In genomic region chr2:8627019-8627691, GRCh38 we compare ENCODE assay signal across 16 cellular contexts. TPM values are rescaled to one million over a fixed set of nuclear protein-coding genes. Genes with fewer than 3 reads are reported as not detected.
DNase-seq lines count a peak whose midpoint lies in the region; ATAC-seq and TF ChIP-seq lines count a peak whose summit lies in the region.
"Had no signal": no experiment of that assay in that cellular context is flagged by ENCODE, and none has a peak within 500 bp of the region (broad histone marks: within the 10 kb centered on the region; RNA-seq: fewer than 3 reads in every experiment).

No MANE protein-coding gene starts in this region.

- CTCF ChIA-PET in activated CD4-positive, alpha-beta memory T cell treated with anti-CD3 and anti-CD28 coated beads, Interleukin-2, amount 10 ng/mL, durations not matched to agents 7 days and 5 days (lab: Charles Lee): no interaction called here

- no peak overlapping the region for H3K4me3 ChIP-seq in hepatocyte
- H3K4me3 ChIP-seq in transverse colon: peak overlapping the region in 1 of 4 donors; percentile 31
- H3K4me3 ChIP-seq: cardiac muscle cell, heart left ventricle, left ventricle myocardium inferior had no signal

- no peaks in the 10 kb centered on the region for H3K79me2 ChIP-seq in hepatocyte
- H3K79me2 ChIP-seq: parathyroid adenoma had no signal

- no peaks in the 10 kb centered on the region for H3K9me3 Mint-ChIP-seq in activated naive CD8-positive, alpha-beta T cell treated with anti-CD3 and anti-CD28 coated beads, Interleukin-2, amount 10 ng/mL, durations not matched to agents 7 days and 5 days
- no peaks in the 10 kb centered on the region for H3K9me3 Mint-ChIP-seq in activated naive CD8-positive, alpha-beta T cell treated with anti-CD3 and anti-CD28 coated beads for 36 hours
- no peaks in the 10 kb centered on the region for H3K9me3 Mint-ChIP-seq in activated CD4-positive, alpha-beta memory T cell treated with anti-CD3 and anti-CD28 coated beads, Interleukin-2, amount 10 ng/mL, durations not matched to agents 7 days and 5 days
- H3K9me3 Mint-ChIP-seq: activated CD4-positive, alpha-beta T cell treated with anti-CD3 and anti-CD28 coated beads, Interleukin-2, amount 10 ng/mL, durations not matched to agents 24 days and 14 days had no signal

- 52% methylated on average over 19 of the region's 20 CpGs for WGBS in hepatocyte (ENCODE audit: low lambda C conversion rate, missing lambda C conversion rate)
- 27 to 62% methylated on average over 3 to 20 of the region's 20 CpGs for WGBS in transverse colon (ENCODE audit: low coverage in 1 of 2), 2 donors

- intact Hi-C loops in transverse colon (cut with DNase I; ENCODE audit: low total_unique reads): no loop called here

- H3K27ac ChIP-seq in hepatocyte: peak overlapping the region; percentile 97
- H3K27ac ChIP-seq in transverse colon: peak overlapping the region; percentile 84 to 90 (median 86)
- H3K27ac ChIP-seq: cardiac muscle cell, heart left ventricle, left ventricle myocardium inferior, parathyroid adenoma had no signal

- peaks cover 48% of the 10 kb centered on the region for H3K4me1 ChIP-seq in hepatocyte (ENCODE audit: insufficient read depth)
- H3K4me1 ChIP-seq in transverse colon: peaks cover 0 to 29% (median 24%) of the 10 kb centered on the region in 4 donors
- H3K4me1 ChIP-seq: parathyroid adenoma had no signal

- H3K36me3 ChIP-seq in hepatocyte (replicated peaks; ENCODE audit: insufficient read depth, low read depth) (no peaks in the 10 kb centered on the region), transverse colon (no peaks in the 10 kb centered on the region)
- H3K36me3 ChIP-seq: cardiac muscle cell, heart left ventricle, left ventricle myocardium inferior had no signal

- peak; percentile 46 for TF ChIP-seq POLR2A in transverse colon (IDR thresholded peaks at IDR 0.05)

- H3K27me3 ChIP-seq in hepatocyte: no peaks in the 10 kb centered on the region
- H3K27me3 ChIP-seq in transverse colon: no peaks in the 10 kb centered on the region
- H3K27me3 ChIP-seq: cardiac muscle cell, heart left ventricle had no signal

- no peak overlapping the region for H3K4me3 Mint-ChIP-seq in activated naive CD8-positive, alpha-beta T cell treated with anti-CD3 and anti-CD28 coated beads, Interleukin-2, amount 10 ng/mL, durations not matched to agents 7 days and 5 days
- H3K4me3 Mint-ChIP-seq in activated naive CD8-positive, alpha-beta T cell treated with anti-CD3 and anti-CD28 coated beads for 36 hours: no peak overlapping the region
- H3K4me3 Mint-ChIP-seq in activated CD4-positive, alpha-beta memory T cell treated with anti-CD3 and anti-CD28 coated beads, Interleukin-2, amount 10 ng/mL, durations not matched to agents 7 days and 5 days: no peak overlapping the region
- H3K4me3 Mint-ChIP-seq: activated CD4-positive, alpha-beta T cell treated with anti-CD3 and anti-CD28 coated beads, Interleukin-2, amount 10 ng/mL, durations not matched to agents 24 days and 14 days had no signal

- H3K36me3 Mint-ChIP-seq in activated naive CD8-positive, alpha-beta T cell treated with anti-CD3 and anti-CD28 coated beads, Interleukin-2, amount 10 ng/mL, durations not matched to agents 7 days and 5 days: no peaks in the 10 kb centered on the region
- H3K36me3 Mint-ChIP-seq in activated naive CD8-positive, alpha-beta T cell treated with anti-CD3 and anti-CD28 coated beads for 36 hours: no peaks in the 10 kb centered on the region
- no peaks in the 10 kb centered on the region for H3K36me3 Mint-ChIP-seq in activated CD4-positive, alpha-beta memory T cell treated with anti-CD3 and anti-CD28 coated beads, Interleukin-2, amount 10 ng/mL, durations not matched to agents 7 days and 5 days (ENCODE audit: low read depth)

- no peaks in the 10 kb centered on the region for H4K20me1 ChIP-seq in hepatocyte (ENCODE audit: insufficient read depth, poor library complexity, severe bottlenecking)

- H3K9me3 ChIP-seq in hepatocyte (ENCODE audit: low read depth): no peaks in the 10 kb centered on the region
- no peaks in the 10 kb centered on the region for H3K9me3 ChIP-seq in transverse colon
- H3K9me3 ChIP-seq: heart left ventricle, left ventricle myocardium inferior had no signal

- no peak overlapping the region for H2AFZ ChIP-seq in hepatocyte
- H2AFZ ChIP-seq: parathyroid adenoma had no signal

- H3K9me2 ChIP-seq in hepatocyte (replicated peaks; ENCODE audit: insufficient read depth): no peaks in the 10 kb centered on the region

- no peak for ATAC-seq in activated naive CD8-positive, alpha-beta T cell treated with anti-CD3 and anti-CD28 coated beads, Interleukin-2, amount 10 ng/mL, durations not matched to agents 7 days and 5 days (ENCODE audit: low read depth)
- no peak for ATAC-seq in HG02884 (IDR thresholded peaks at IDR 0.05; ENCODE audit: unreplicated experiment)
- ATAC-seq: heart left ventricle had no signal

- H3K4me1 Mint-ChIP-seq in activated naive CD8-positive, alpha-beta T cell treated with anti-CD3 and anti-CD28 coated beads, Interleukin-2, amount 10 ng/mL, durations not matched to agents 7 days and 5 days: peaks cover 13% of the 10 kb centered on the region
- H3K4me1 Mint-ChIP-seq in activated naive CD8-positive, alpha-beta T cell treated with anti-CD3 and anti-CD28 coated beads for 36 hours: no peaks in the 10 kb centered on the region
- H3K4me1 Mint-ChIP-seq in activated CD4-positive, alpha-beta memory T cell treated with anti-CD3 and anti-CD28 coated beads, Interleukin-2, amount 10 ng/mL, durations not matched to agents 7 days and 5 days: peaks cover 5% of the 10 kb centered on the region

- no peak for TF ChIP-seq EP300 in transverse colon (IDR thresholded peaks at IDR 0.05; ENCODE audit: low read depth)

- peak overlapping the region; percentile 68 for H3K4me2 ChIP-seq in hepatocyte

- in situ Hi-C loops in transverse colon (cut with MboI; ENCODE audit: low pct_ligation_motif_present in 1 of 4, low pct_unique_long_range_greater_than_20kb in 1 of 4, low sequenced_read_pairs in 3 of 4): no loop called here

- TF ChIP-seq CTCF in hepatocyte (IDR thresholded peaks at IDR 0.05; ENCODE audit: poor library complexity) (no peak), transverse colon (IDR thresholded peaks at IDR 0.05) (no peak)

- no peak overlapping the region for H3K27ac Mint-ChIP-seq in activated naive CD8-positive, alpha-beta T cell treated with anti-CD3 and anti-CD28 coated beads, Interleukin-2, amount 10 ng/mL, durations not matched to agents 7 days and 5 days
- no peak overlapping the region for H3K27ac Mint-ChIP-seq in activated naive CD8-positive, alpha-beta T cell treated with anti-CD3 and anti-CD28 coated beads for 36 hours
- no peak overlapping the region for H3K27ac Mint-ChIP-seq in activated CD4-positive, alpha-beta memory T cell treated with anti-CD3 and anti-CD28 coated beads, Interleukin-2, amount 10 ng/mL, durations not matched to agents 7 days and 5 days
- H3K27ac Mint-ChIP-seq: activated CD4-positive, alpha-beta T cell treated with anti-CD3 and anti-CD28 coated beads, Interleukin-2, amount 10 ng/mL, durations not matched to agents 24 days and 14 days had no signal

- peaks cover 2% of the 10 kb centered on the region for H3K27me3 Mint-ChIP-seq in activated naive CD8-positive, alpha-beta T cell treated with anti-CD3 and anti-CD28 coated beads, Interleukin-2, amount 10 ng/mL, durations not matched to agents 7 days and 5 days
- no peaks in the 10 kb centered on the region for H3K27me3 Mint-ChIP-seq in activated naive CD8-positive, alpha-beta T cell treated with anti-CD3 and anti-CD28 coated beads for 36 hours
- H3K27me3 Mint-ChIP-seq in activated CD4-positive, alpha-beta memory T cell treated with anti-CD3 and anti-CD28 coated beads, Interleukin-2, amount 10 ng/mL, durations not matched to agents 7 days and 5 days: peaks cover 6% of the 10 kb centered on the region

- POLR2A ChIA-PET in activated naive CD8-positive, alpha-beta T cell treated with anti-CD3 and anti-CD28 coated beads, Interleukin-2, amount 10 ng/mL, durations not matched to agents 7 days and 5 days (lab: Charles Lee): no interaction called here
- POLR2A ChIA-PET in activated CD4-positive, alpha-beta memory T cell treated with anti-CD3 and anti-CD28 coated beads, Interleukin-2, amount 10 ng/mL, durations not matched to agents 7 days and 5 days (lab: Charles Lee): no interaction called here

- peak; percentile 23 for DNase-seq in activated naive CD8-positive, alpha-beta T cell treated with anti-CD3 and anti-CD28 coated beads, Interleukin-2, amount 10 ng/mL, durations not matched to agents 7 days and 5 days
- DNase-seq in activated naive CD8-positive, alpha-beta T cell treated with anti-CD3 and anti-CD28 coated beads for 36 hours: no peak
- DNase-seq in NCI-H748 treated with DMSO at 0.1 percent for 48 hours (lab: John Stamatoyannopoulos, UW): peak; percentile 92
- DNase-seq in hepatocyte (ENCODE audit: low spot score): peak; percentile 70
- DNase-seq in transverse colon: peak; percentile 64
- no peak for DNase-seq in activated CD4-positive, alpha-beta memory T cell treated with anti-CD3 and anti-CD28 coated beads, Interleukin-2, amount 10 ng/mL, durations not matched to agents 7 days and 5 days
- DNase-seq in activated CD4-positive, alpha-beta T cell treated with anti-CD3 and anti-CD28 coated beads for 1 hour: no peak
- DNase-seq: activated CD4-positive, alpha-beta T cell treated with anti-CD3 and anti-CD28 coated beads, Interleukin-2, amount 10 ng/mL, durations not matched to agents 24 days and 14 days; activated gamma-delta T cell; heart left ventricle; left ventricle myocardium inferior; MM.1S; NK-92 treated with Interleukin-12 subunit alpha and Interleukin-12 subunit beta, amount 100 ng/mL, for 24 hours had no signal

RNA-seq across cellular contexts. Expression of gene ID2, which starts 54.7 kb away (rescaled TPM):
- total RNA-seq in activated naive CD8-positive, alpha-beta T cell treated with anti-CD3 and anti-CD28 coated beads, Interleukin-2, amount 10 ng/mL, durations not matched to agents 7 days and 5 days: 100 to 1,000 TPM; 167 to 172 TPM
- total RNA-seq in activated naive CD8-positive, alpha-beta T cell treated with anti-CD3 and anti-CD28 coated beads for 36 hours: 10 to 100 TPM; 61.1 to 62.5 TPM
- 910 and 1,089 TPM in 2 replicates for total RNA-seq in hepatocyte
- polyA plus RNA-seq in hepatocyte: 563 and 612 TPM in 2 replicates
- 100 to 1,000 TPM; 329 to 437 (median 382) TPM for total RNA-seq in transverse colon
- total RNA-seq in activated CD4-positive, alpha-beta memory T cell treated with anti-CD3 and anti-CD28 coated beads, Interleukin-2, amount 10 ng/mL, durations not matched to agents 7 days and 5 days: 100 to 1,000 TPM; 299 to 324 TPM

Comparison
In these comparisons a context has a peak if more than half of its experiments do, and no peak if none do; other contexts are left out.
1. DNase-seq: peak in activated naive CD8-positive, alpha-beta T cell treated with anti-CD3 and anti-CD28 coated beads, Interleukin-2, amount 10 ng/mL, durations not matched to agents 7 days and 5 days (single experiment), NCI-H748 treated with DMSO at 0.1 percent for 48 hours (single experiment), hepatocyte (single experiment) and transverse colon (single experiment); none in activated naive CD8-positive, alpha-beta T cell treated with anti-CD3 and anti-CD28 coated beads for 36 hours (single experiment), activated CD4-positive, alpha-beta memory T cell treated with anti-CD3 and anti-CD28 coated beads, Interleukin-2, amount 10 ng/mL, durations not matched to agents 7 days and 5 days (single experiment) and activated CD4-positive, alpha-beta T cell treated with anti-CD3 and anti-CD28 coated beads for 1 hour (single experiment).